Comparison of ENCODE assay signal across 29 cellular contexts in genomic region chr20:50874758-50875665, GRCh38.
"Had no signal": no experiment of that assay in that cellular context is flagged by ENCODE, and none has a peak within 500 bp of the region (broad histone marks: within the 10 kb centered on the region; RNA-seq: fewer than 3 reads in every experiment).

No MANE protein-coding gene starts in this region.

- H3K4me1 Mint-ChIP-seq: activated naive CD4-positive, alpha-beta T cell treated with anti-CD3 and anti-CD28 coated beads, Interleukin-2, amount 10 ng/mL, durations not matched to agents 7 days and 5 days; activated naive CD8-positive, alpha-beta T cell treated with anti-CD3 and anti-CD28 coated beads, Interleukin-2, amount 10 ng/mL, durations not matched to agents 7 days and 5 days had no signal

- H3K27ac Mint-ChIP-seq: activated naive CD4-positive, alpha-beta T cell treated with anti-CD3 and anti-CD28 coated beads, Interleukin-2, amount 10 ng/mL, durations not matched to agents 7 days and 5 days; activated naive CD8-positive, alpha-beta T cell treated with anti-CD3 and anti-CD28 coated beads, Interleukin-2, amount 10 ng/mL, durations not matched to agents 7 days and 5 days; activated T-helper 1 cell treated with anti-CD3 and anti-CD28 coated beads, Interleukin-12 subunit alpha, Interleukin-12 subunit beta, Interleukin-2, Interleukin-4 antibody, amounts not matched to agents 30 ng/mL and 10 ng/mL and 1 ng/mL, durations not matched to agents 14 hours and 24 hours and 36 hours; dendritic cell treated with granulocyte-macrophage colony-stimulating factor and Interleukin-4, amounts not matched to agents 40 ng/mL and 50 ng/mL, for 4 days; T-helper 2 cell treated with Interferon-gamma antibody and Interleukin-4, amounts not matched to agents 5 μg/mL and 100 μg/mL, for 36 hours had no signal

- H3K27me3 ChIP-seq: ascending aorta, brain microvascular endothelial cell, pancreas, right atrium auricular region, uterus had no signal

- ATAC-seq: esophagus mucosa, mucosa of descending colon, pancreas had no signal

- FAIRE-seq: pancreas had no signal

- H3K9me3 Mint-ChIP-seq: activated naive CD4-positive, alpha-beta T cell treated with anti-CD3 and anti-CD28 coated beads, Interleukin-2, amount 10 ng/mL, durations not matched to agents 7 days and 5 days; activated naive CD8-positive, alpha-beta T cell treated with anti-CD3 and anti-CD28 coated beads, Interleukin-2, amount 10 ng/mL, durations not matched to agents 7 days and 5 days; activated T-helper 1 cell treated with anti-CD3 and anti-CD28 coated beads, Interleukin-12 subunit alpha, Interleukin-12 subunit beta, Interleukin-2, Interleukin-4 antibody, amounts not matched to agents 30 ng/mL and 10 ng/mL and 1 ng/mL, durations not matched to agents 14 hours and 24 hours and 36 hours; dendritic cell treated with granulocyte-macrophage colony-stimulating factor and Interleukin-4, amounts not matched to agents 40 ng/mL and 50 ng/mL, for 4 days; endodermal cell; nephron progenitor cell; T-helper 2 cell treated with Interferon-gamma antibody and Interleukin-4, amounts not matched to agents 5 μg/mL and 100 μg/mL, for 36 hours had no signal

- H3K36me3 ChIP-seq: brain microvascular endothelial cell, left ventricle myocardium inferior, pancreas, right atrium auricular region, thoracic aorta, uterus had no signal

- H3K27me3 Mint-ChIP-seq: activated naive CD4-positive, alpha-beta T cell treated with anti-CD3 and anti-CD28 coated beads, Interleukin-2, amount 10 ng/mL, durations not matched to agents 7 days and 5 days; activated naive CD8-positive, alpha-beta T cell treated with anti-CD3 and anti-CD28 coated beads, Interleukin-2, amount 10 ng/mL, durations not matched to agents 7 days and 5 days; dendritic cell treated with granulocyte-macrophage colony-stimulating factor and Interleukin-4, amounts not matched to agents 40 ng/mL and 50 ng/mL, for 4 days had no signal

- H3K27ac ChIP-seq: ascending aorta, brain microvascular endothelial cell, left ventricle myocardium inferior, pancreas, right atrium auricular region, thoracic aorta, uterus had no signal

- DNase-seq: activated CD4-positive, alpha-beta T cell treated with anti-CD3 and anti-CD28 coated beads for 4 hours; activated CD4-positive, alpha-beta T cell treated with anti-CD3 and anti-CD28 coated beads, Interleukin-2, amount 50 U/mL, for 4 hours; activated gamma-delta T cell; activated naive CD4-positive, alpha-beta T cell treated with anti-CD3 and anti-CD28 coated beads, Interleukin-2, amount 10 ng/mL, durations not matched to agents 7 days and 5 days; activated naive CD8-positive, alpha-beta T cell treated with anti-CD3 and anti-CD28 coated beads, Interleukin-2, amount 10 ng/mL, durations not matched to agents 7 days and 5 days; activated T-cell treated with anti-CD3 and anti-CD28 coated beads for 4 hours; brain microvascular endothelial cell; central memory CD4-positive, alpha-beta T cell; endodermal cell; foreskin fibroblast; islet precursor cell; left ventricle myocardium inferior; mucosa of descending colon; nephron progenitor cell; stimulated activated CD4-positive, alpha-beta T cell treated with anti-CD3 and anti-CD28 coated beads, Interleukin-15, amount 100 ng/mL, for 24 hours; stimulated activated CD4-positive, alpha-beta T cell treated with anti-CD3 and anti-CD28 coated beads, Interleukin-2, amount 100 ng/mL, for 24 hours; stimulated activated naive CD4-positive, alpha-beta T cell treated with Interleukin-2 at 50 U/mL for 16 hours; T-helper 1 cell; trophoblast cell; uterus had no signal

- H3K4me3 ChIP-seq: ascending aorta, left ventricle myocardium inferior, mucosa of descending colon, pancreas, right atrium auricular region, smooth muscle cell, thoracic aorta, uterus had no signal

- H3K4me3 Mint-ChIP-seq: activated naive CD4-positive, alpha-beta T cell treated with anti-CD3 and anti-CD28 coated beads, Interleukin-2, amount 10 ng/mL, durations not matched to agents 7 days and 5 days; activated naive CD8-positive, alpha-beta T cell treated with anti-CD3 and anti-CD28 coated beads, Interleukin-2, amount 10 ng/mL, durations not matched to agents 7 days and 5 days; activated T-helper 1 cell treated with anti-CD3 and anti-CD28 coated beads, Interleukin-12 subunit alpha, Interleukin-12 subunit beta, Interleukin-2, Interleukin-4 antibody, amounts not matched to agents 30 ng/mL and 10 ng/mL and 1 ng/mL, durations not matched to agents 14 hours and 24 hours and 36 hours; dendritic cell treated with granulocyte-macrophage colony-stimulating factor and Interleukin-4, amounts not matched to agents 40 ng/mL and 50 ng/mL, for 4 days; endodermal cell; nephron progenitor cell; T-helper 2 cell treated with Interferon-gamma antibody and Interleukin-4, amounts not matched to agents 5 μg/mL and 100 μg/mL, for 36 hours had no signal

- H3K4me1 ChIP-seq: ascending aorta, left ventricle myocardium inferior, pancreas, right atrium auricular region, uterus had no signal

- H3K4me2 ChIP-seq: smooth muscle cell had no signal

- H3K36me3 Mint-ChIP-seq: activated naive CD4-positive, alpha-beta T cell treated with anti-CD3 and anti-CD28 coated beads, Interleukin-2, amount 10 ng/mL, durations not matched to agents 7 days and 5 days had no signal

- H3K9me3 ChIP-seq: ascending aorta, left ventricle myocardium inferior, mucosa of descending colon, pancreas, right atrium auricular region, thoracic aorta, uterus had no signal
